20 cellular contexts compared by ENCODE assay signal in genomic region chr14:96092936-96093335, GRCh38.
"Had no signal": no experiment of that assay in that cellular context is flagged by ENCODE, and none has a peak within 500 bp of the region (broad histone marks: within the 10 kb centered on the region; RNA-seq: fewer than 3 reads in every experiment).

No MANE protein-coding gene starts in this region.

- H3K9me3 ChIP-seq: colonic mucosa, esophagus muscularis mucosa, left ventricle myocardium inferior, prostate gland, tibial nerve had no signal

- H3K4me3 ChIP-seq: colonic mucosa, esophagus muscularis mucosa, left ventricle myocardium inferior, prostate gland, tibial nerve had no signal

- FAIRE-seq: frontal cortex had no signal

- H3K4me1 ChIP-seq: colonic mucosa, prostate gland had no signal

- H3K27me3 ChIP-seq: colonic mucosa had no signal

- DNase-seq: activated CD4-positive, alpha-beta memory T cell treated with anti-CD3 and anti-CD28 coated beads, Interleukin-2, amount 10 ng/mL, durations not matched to agents 7 days and 5 days; activated CD4-positive, alpha-beta T cell treated with anti-CD3 and anti-CD28 coated beads, Interleukin-2, amount 10 ng/mL, durations not matched to agents 24 days and 14 days; activated gamma-delta T cell treated with Interleukin-2 at 50 U/mL for 16 hours; activated T-cell treated with anti-CD3 and anti-CD28 coated beads, Interleukin-2, amount 50 U/mL, for 72 hours; anterior cingulate cortex; colonic mucosa; hypothalamus; left ventricle myocardium inferior; midbrain; natural killer cell; stimulated activated CD4-positive, alpha-beta T cell treated with anti-CD3 and anti-CD28 coated beads, Interleukin-12 subunit alpha, Interleukin-12 subunit beta, amount 100 ng/mL, for 4 hours; stimulated activated CD4-positive, alpha-beta T cell treated with anti-CD3 and anti-CD28 coated beads, Interleukin-1b, Interleukin-23, amount 100 ng/mL, for 48 hours; stimulated activated naive CD8-positive, alpha-beta T cell treated with anti-CD3 and anti-CD28 coated beads, Interleukin-15, amount 100 ng/mL, for 72 hours; T-helper 2 cell had no signal

- H3K27ac ChIP-seq: colonic mucosa, esophagus muscularis mucosa, left ventricle myocardium inferior, prostate gland, tibial nerve, VCaP had no signal

- ATAC-seq: activated CD4-positive, CD25-positive, alpha-beta regulatory T cell treated with anti-CD3 and anti-CD28 coated beads, Interleukin-2, amount 50 U/mL, for 24 hours; activated T-cell treated with anti-CD3 and anti-CD28 coated beads, Interleukin-2, amount 50 U/mL, for 72 hours; natural killer cell; stimulated activated naive CD8-positive, alpha-beta T cell treated with anti-CD3 and anti-CD28 coated beads, Interleukin-15, amount 100 ng/mL, for 72 hours had no signal

- H3K36me3 ChIP-seq: colonic mucosa, left ventricle myocardium inferior, prostate gland had no signal
